In the genomic region with DNA sequence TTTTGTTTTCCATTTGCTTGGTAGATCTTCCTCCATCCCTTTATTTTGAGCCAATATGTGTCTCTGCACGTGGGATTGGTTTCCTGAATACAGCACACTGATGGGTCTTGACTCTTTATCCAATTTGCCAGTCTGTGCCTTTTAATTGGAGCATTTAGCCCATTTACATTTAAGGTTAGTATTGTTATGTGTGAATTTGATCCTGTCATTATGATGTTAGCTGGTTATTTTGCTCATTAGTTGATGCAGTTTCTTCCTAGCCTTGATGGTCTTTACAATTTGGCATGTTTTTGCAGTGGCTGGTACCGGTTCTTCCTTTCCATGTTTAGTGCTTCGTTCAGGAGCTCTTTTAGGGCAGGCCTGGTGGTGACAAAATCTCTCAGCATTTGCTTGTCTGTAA, we compare ENCODE assay signal across 19 cellular contexts. TPM values are rescaled to one million over a fixed set of nuclear protein-coding genes. Genes with fewer than 3 reads are reported as not detected.
"Had no signal": no experiment of that assay in that cellular context is flagged by ENCODE, and none has a peak within 500 bp of the region (broad histone marks: within the 10 kb centered on the region; RNA-seq: fewer than 3 reads in every experiment).

No MANE protein-coding gene starts in this region.

RNA-seq across cellular contexts. Expression of gene SSTR4, which starts 43.7 kb away (rescaled TPM):
- total RNA-seq: activated naive CD4-positive, alpha-beta T cell treated with anti-CD3 and anti-CD28 coated beads for 36 hours; activated naive CD4-positive, alpha-beta T cell treated with anti-CD3 and anti-CD28 coated beads, Interleukin-2, amount 50 U/mL, for 72 hours; activated naive CD8-positive, alpha-beta T cell treated with anti-CD3 and anti-CD28 coated beads for 36 hours; activated naive CD8-positive, alpha-beta T cell treated with anti-CD3 and anti-CD28 coated beads, Interleukin-2, amount 10 ng/mL, durations not matched to agents 7 days and 5 days; activated T-cell treated with anti-CD3 and anti-CD28 coated beads, Interleukin-2, amount 50 U/mL, for 4 hours; activated T-cell treated with anti-CD3 and anti-CD28 coated beads, Interleukin-2, amount 50 U/mL, for 72 hours; activated T-helper 1 cell treated with anti-CD3 and anti-CD28 coated beads, Interleukin-12 subunit alpha, Interleukin-12 subunit beta, Interleukin-2, Interleukin-4 antibody, amounts not matched to agents 30 ng/mL and 10 ng/mL and 1 ng/mL, durations not matched to agents 14 hours and 24 hours and 36 hours; activated T-helper 17 cell treated with anti-CD3 and anti-CD28 coated beads, Interleukin-2, amount 50 U/mL, for 72 hours; activated T-helper 2 cell treated with anti-CD3 and anti-CD28 coated beads, Interferon-gamma antibody, Interleukin-2, Interleukin-4, amounts not matched to agents 10 μg/mL and 5 μg/mL and 100 μg/mL, durations not matched to agents 14 hours and 24 hours and 36 hours; adrenal gland; aorta; ascending aorta; astrocyte; body of pancreas; breast epithelium; bronchial epithelial cell; cardiac muscle cell; cardiac septum; chondrocyte had no signal
- polyA plus RNA-seq: adrenal gland, aorta, cardiac muscle cell had no signal

RNA-seq across cellular contexts. Expression of gene THBD, which starts 58.0 kb away (rescaled TPM):
- total RNA-seq: activated naive CD4-positive, alpha-beta T cell treated with anti-CD3 and anti-CD28 coated beads for 36 hours; activated naive CD4-positive, alpha-beta T cell treated with anti-CD3 and anti-CD28 coated beads, Interleukin-2, amount 50 U/mL, for 72 hours; activated naive CD8-positive, alpha-beta T cell treated with anti-CD3 and anti-CD28 coated beads for 36 hours; activated T-cell treated with anti-CD3 and anti-CD28 coated beads, Interleukin-2, amount 50 U/mL, for 72 hours; activated T-helper 1 cell treated with anti-CD3 and anti-CD28 coated beads, Interleukin-12 subunit alpha, Interleukin-12 subunit beta, Interleukin-2, Interleukin-4 antibody, amounts not matched to agents 30 ng/mL and 10 ng/mL and 1 ng/mL, durations not matched to agents 14 hours and 24 hours and 36 hours; activated T-helper 2 cell treated with anti-CD3 and anti-CD28 coated beads, Interferon-gamma antibody, Interleukin-2, Interleukin-4, amounts not matched to agents 10 μg/mL and 5 μg/mL and 100 μg/mL, durations not matched to agents 14 hours and 24 hours and 36 hours had no signal
